In genomic region chr16:30406911-30407793, GRCh38 we compare ENCODE assay signal across 1 cellular context.
TF ChIP-seq lines count a peak whose summit lies in the region.

TSS of gene ZNF771 (plus strand) at chr16:30407606. CDS start at chr16:30408054, 448 bp downstream.

TF ChIP-seq in K562, 482 proteins besides CTCF, POLR2A, EP300 and RAD21 (continued from another document and continues in another):
- TF ChIP-seq MGA (IDR thresholded peaks at IDR 0.05) (peak; percentile 93), NR2C2 (CRISPR knock-in tag; IDR thresholded peaks at IDR 0.05) (no peak), NR2C2 (tag; IDR thresholded peaks at IDR 0.05) (0 out of 2 replicates have a peak, but pooled peaks have one; percentile 24), NBN (IDR thresholded peaks at IDR 0.05; ENCODE audit: low read depth) (peak; percentile 57; the same call in 1 of the 2 replicates), E4F1 (CRISPR knock-in tag; IDR thresholded peaks at IDR 0.05; ENCODE audit: borderline replicate concordance) (no peak), BRCA1 (IDR thresholded peaks at IDR 0.05) (no peak), BRCA1 (CRISPR knock-in tag; IDR thresholded peaks at IDR 0.05) (no peak), RBFOX2 (IDR thresholded peaks at IDR 0.05; ENCODE audit: low read depth, low read length) (peak; percentile 85), ZNF184 (CRISPR knock-in tag; IDR thresholded peaks at IDR 0.05) (no peak), CREB1 (IDR thresholded peaks at IDR 0.05) (no peak), CREB1 (CRISPR knock-in tag; IDR thresholded peaks at IDR 0.05) (0 out of 2 replicates have a peak, but pooled peaks have one; percentile 31), SMARCA5 (IDR thresholded peaks at IDR 0.05) (0 out of 2 replicates have a peak, but pooled peaks have one; percentile 46), NR0B1 (IDR thresholded peaks at IDR 0.05; ENCODE audit: partially characterized antibody) (no peak), HDAC8 (tag; IDR thresholded peaks at IDR 0.05) (0 out of 2 replicates have a peak, but pooled peaks have one; percentile 28), HDAC2 (IDR thresholded peaks at IDR 0.05) (peak; percentile 96), ZFX (CRISPR knock-in tag; IDR thresholded peaks at IDR 0.05) (peak; percentile 97), RHOXF2B (CRISPR knock-in tag; conservative IDR thresholded peaks at IDR 0.05) (no peak), ARHGAP35 (IDR thresholded peaks at IDR 0.05; ENCODE audit: partially characterized antibody) (no peak), NONO (IDR thresholded peaks at IDR 0.05; ENCODE audit: low read depth in 2 of 2, low read length in 1 of 2) (peak in 1 of 2 experiments; percentile 25; a peak in 1 of 4 replicates), NFATC3 (IDR thresholded peaks at IDR 0.05) (peak; percentile 85), CTBP1 (IDR thresholded peaks at IDR 0.05; ENCODE audit: borderline replicate concordance) (peak; percentile 81), IRF1 (CRISPR knock-in tag; IDR thresholded peaks at IDR 0.05; ENCODE audit: borderline replicate concordance) (no peak), ZNF143 (CRISPR knock-in tag; IDR thresholded peaks at IDR 0.05) (0 out of 2 replicates have a peak, but pooled peaks have one; percentile 18), TBP (optimal IDR thresholded peaks at IDR 0.05; ENCODE audit: low read depth, low read length) (peak; percentile 66), CEBPG (CRISPR knock-in tag; IDR thresholded peaks at IDR 0.05) (peak; percentile 5; the same call in 1 of the 2 replicates), CEBPG (tag; conservative IDR thresholded peaks at IDR 0.05 in 1 of 2, IDR thresholded peaks at IDR 0.05 in 1 of 2) (no peak), MCM7 (IDR thresholded peaks at IDR 0.05) (no peak), PATZ1 (CRISPR knock-in tag; IDR thresholded peaks at IDR 0.05; ENCODE audit: borderline replicate concordance) (no peak), ELF2 (CRISPR knock-in tag; IDR thresholded peaks at IDR 0.05) (no peak), MAZ (CRISPR knock-in tag; conservative IDR thresholded peaks at IDR 0.05 in 1 of 2, IDR thresholded peaks at IDR 0.05 in 1 of 2) (peak; percentile 72 to 84; a peak in 3 of 4 replicates), KDM1A (IDR thresholded peaks at IDR 0.05) (peak; percentile 62 to 87; a peak in 3 of 4 replicates), YY1 (IDR thresholded peaks at IDR 0.05; ENCODE audit: borderline replicate concordance in 1 of 3, control insufficient read depth in 1 of 3, extremely low read depth in 1 of 3, insufficient read depth in 3 of 3, insufficient read length in 1 of 3, insufficient replicate concordance in 2 of 3, low read depth in 1 of 3, low read length in 2 of 3) (peak in 1 of 3 experiments; percentile 54), NCOA2 (IDR thresholded peaks at IDR 0.05; ENCODE audit: partially characterized antibody in 2 of 2) (no peak), POLR2G (IDR thresholded peaks at IDR 0.05; ENCODE audit: low read depth, low read length) (peak; percentile 88), NFRKB (IDR thresholded peaks at IDR 0.05; ENCODE audit: low read depth) (0 out of 2 replicates have a peak, but pooled peaks have one; percentile 33), KDM4B (IDR thresholded peaks at IDR 0.05; ENCODE audit: borderline replicate concordance in 2 of 2, low read depth in 1 of 2) (no peak), SUPT5H (IDR thresholded peaks at IDR 0.05) (peak; percentile 82), ZNF12 (CRISPR knock-in tag; IDR thresholded peaks at IDR 0.05) (peak; percentile 66; the same call in 1 of the 2 replicates)
- TF ChIP-seq, protein P1, sequence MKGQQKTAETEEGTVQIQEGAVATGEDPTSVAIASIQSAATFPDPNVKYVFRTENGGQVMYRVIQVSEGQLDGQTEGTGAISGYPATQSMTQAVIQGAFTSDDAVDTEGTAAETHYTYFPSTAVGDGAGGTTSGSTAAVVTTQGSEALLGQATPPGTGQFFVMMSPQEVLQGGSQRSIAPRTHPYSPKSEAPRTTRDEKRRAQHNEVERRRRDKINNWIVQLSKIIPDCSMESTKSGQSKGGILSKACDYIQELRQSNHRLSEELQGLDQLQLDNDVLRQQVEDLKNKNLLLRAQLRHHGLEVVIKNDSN (CRISPR knock-in tag; IDR thresholded peaks at IDR 0.05) = peak; percentile 95
- TF ChIP-seq, protein P2, sequence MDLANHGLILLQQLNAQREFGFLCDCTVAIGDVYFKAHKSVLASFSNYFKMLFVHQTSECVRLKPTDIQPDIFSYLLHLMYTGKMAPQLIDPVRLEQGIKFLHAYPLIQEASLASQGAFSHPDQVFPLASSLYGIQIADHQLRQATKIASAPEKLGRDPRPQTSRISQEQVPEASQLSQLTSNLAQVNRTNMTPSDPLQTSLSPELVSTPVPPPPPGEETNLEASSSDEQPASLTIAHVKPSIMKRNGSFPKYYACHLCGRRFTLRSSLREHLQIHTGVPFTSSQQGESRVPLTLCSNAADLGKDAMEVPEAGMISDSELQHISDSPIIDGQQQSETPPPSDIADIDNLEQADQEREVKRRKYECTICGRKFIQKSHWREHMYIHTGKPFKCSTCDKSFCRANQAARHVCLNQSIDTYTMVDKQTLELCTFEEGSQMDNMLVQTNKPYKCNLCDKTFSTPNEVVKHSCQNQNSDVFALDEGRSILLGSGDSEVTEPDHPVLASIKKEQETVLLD (IDR thresholded peaks at IDR 0.05) = peak; percentile 65; the same call in 1 of the 2 replicates
